Comparison of ENCODE assay signal across 20 cellular contexts in the genomic region with DNA sequence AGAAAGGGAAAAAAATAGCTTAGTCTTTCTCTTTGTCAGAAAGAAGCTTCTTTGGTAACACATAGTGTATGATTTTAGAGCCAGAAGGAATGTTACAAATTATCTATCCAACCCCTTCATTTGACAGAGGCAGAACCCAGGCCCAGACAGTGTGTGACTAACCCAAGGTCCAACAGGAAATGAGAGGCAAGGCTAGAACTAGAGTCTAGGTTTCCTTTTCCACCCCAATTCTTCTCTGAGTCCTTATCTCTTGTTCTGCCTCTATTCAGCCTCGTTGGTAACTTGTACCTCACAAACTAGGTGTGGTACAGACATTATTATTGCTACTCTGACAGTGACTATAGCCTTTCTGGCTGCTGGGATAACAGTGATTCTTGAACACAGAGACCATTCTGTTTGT.
"Had no signal": no experiment of that assay in that cellular context is flagged by ENCODE, and none has a peak within 500 bp of the region (broad histone marks: within the 10 kb centered on the region; RNA-seq: fewer than 3 reads in every experiment).

No MANE protein-coding gene starts in this region.

- H3K9me3 Mint-ChIP-seq: IgD-negative memory B cell had no signal

- H3K27me3 ChIP-seq: SJSA1 had no signal

- DNase-seq: Kasumi-1, MM.1S, NCI-H1092 treated with DMSO at 0.1 percent for 48 hours, NCI-H1436, NCI-H187, NCI-H2029, NCI-H2081 treated with DMSO at 0.1 percent for 48 hours, NCI-H2171, NCI-H526 treated with DMSO at 0.1 percent for 48 hours, NCI-H748 treated with DMSO at 0.1 percent for 48 hours, Right ventricle myocardium superior, RPMI8226, SIG-M5, T-helper 1 cell had no signal

- H3K27ac Mint-ChIP-seq: IgD-negative memory B cell had no signal

- H3K36me3 ChIP-seq: SJSA1 had no signal

- H3K9ac ChIP-seq: KMS-11 had no signal

- H3K27ac ChIP-seq: KMS-11, SJSA1, SK-N-MC had no signal

- H3K36me3 Mint-ChIP-seq: IgD-negative memory B cell had no signal

- ATAC-seq: K562 had no signal

- H3K4me2 ChIP-seq: KMS-11 had no signal

- H3K4me3 Mint-ChIP-seq: IgD-negative memory B cell had no signal

- H3K4me3 ChIP-seq: K562, SJSA1, SK-N-MC had no signal

- H3K9me3 ChIP-seq: SJSA1 had no signal

- FAIRE-seq: K562, RCC 7860 had no signal

- H3K4me1 ChIP-seq: SJSA1 had no signal
